Comparison of ENCODE assay signal across 8 cellular contexts in the genomic region with DNA sequence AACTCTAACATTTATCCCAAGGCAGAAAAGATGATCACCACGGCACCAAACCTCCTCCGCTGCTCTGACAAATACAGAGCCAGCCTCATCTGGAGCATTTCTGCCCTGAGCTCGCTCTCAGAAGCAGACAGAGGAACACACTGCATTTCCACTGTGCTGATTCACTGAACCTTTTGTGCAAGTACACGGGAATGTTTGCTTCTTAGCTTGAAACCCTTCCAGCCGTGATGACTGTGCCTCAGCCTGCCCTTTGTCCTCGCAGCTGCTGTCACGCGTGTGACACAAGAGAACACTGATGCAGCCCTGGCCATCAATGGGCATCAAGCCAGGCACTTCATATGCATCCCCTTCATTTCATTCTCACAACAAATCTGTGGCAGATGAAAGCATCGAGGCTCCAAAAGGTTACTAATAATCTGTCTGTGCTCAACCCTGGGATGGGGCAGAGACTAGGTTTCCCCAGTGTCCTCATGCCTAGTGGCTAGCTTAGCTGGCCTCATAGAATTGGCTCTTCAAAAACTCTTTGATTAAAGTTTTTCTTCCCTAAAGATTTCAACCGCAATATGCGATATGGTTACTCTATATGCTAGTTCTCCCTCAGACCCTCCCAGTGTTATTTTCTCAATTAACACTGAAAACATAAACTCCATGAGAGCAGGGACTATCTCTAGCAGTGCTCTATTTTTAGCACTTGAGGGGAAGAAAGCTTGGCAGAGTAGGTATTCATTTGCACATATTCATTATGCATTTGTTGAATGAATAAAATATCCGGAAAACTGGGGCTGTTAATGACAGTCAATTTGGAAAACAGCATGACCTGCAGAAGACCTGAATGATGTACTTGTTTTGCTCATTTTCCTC. TPM values are rescaled to one million over a fixed set of nuclear protein-coding genes. Genes with fewer than 3 reads are reported as not detected.
DNase-seq lines count a peak whose midpoint lies in the region; ATAC-seq, FAIRE-seq and TF ChIP-seq lines count a peak whose summit lies in the region.

No MANE protein-coding gene starts in this region.

- no peak for TF ChIP-seq CTCF in Panc1 (IDR thresholded peaks at IDR 0.05)
- no peak for TF ChIP-seq CTCF in fibroblast of lung (conservative IDR thresholded peaks at IDR 0.05 in 1 of 2, IDR thresholded peaks at IDR 0.05 in 1 of 2; ENCODE audit: low read depth in 1 of 2, low read length in 2 of 2)
- TF ChIP-seq CTCF in neural progenitor cell (IDR thresholded peaks at IDR 0.05), result no peak
- TF ChIP-seq CTCF in activated CD8-positive, alpha-beta T cell treated with anti-CD3 and anti-CD28 coated beads for 36 hours (IDR thresholded peaks at IDR 0.05), result no peak

- intact Hi-C loops in Panc1 (cut with micrococcal nuclease; ENCODE audit: unreplicated experiment), result no loop called here
- intact Hi-C loops in activated CD8-positive, alpha-beta T cell treated with anti-CD3 and anti-CD28 coated beads for 36 hours (cut with micrococcal nuclease), result no loop called here

- peak overlapping the region; percentile 70 for H3K4me3 Mint-ChIP-seq in neural progenitor cell
- H3K4me3 Mint-ChIP-seq in activated CD8-positive, alpha-beta T cell treated with anti-CD3 and anti-CD28 coated beads for 36 hours, result no peak overlapping the region

- DNase-seq in GM03348 (ENCODE audit: low spot score) (peak; percentile 79), Panc1 (ENCODE audit: low read depth, low spot score) (no peak), fibroblast of lung (ENCODE audit: low read depth in 2 of 2) (peak; percentile 90 to 92), neural progenitor cell (ENCODE audit: low spot score) (peak; percentile 75), T-helper 2 cell (no peak), GM12891 (ENCODE audit: insufficient read length, low spot score) (no peak)
- no peak for DNase-seq in activated CD8-positive, alpha-beta T cell treated with anti-CD3 and anti-CD28 coated beads for 36 hours

- FAIRE-seq in GM12891 (lab: Jason Lieb, UNC), result no peak

- POLR2A ChIA-PET in Panc1 (lab: Charles Lee), result no interaction called here
- POLR2A ChIA-PET in activated CD8-positive, alpha-beta T cell treated with anti-CD3 and anti-CD28 coated beads for 36 hours (lab: Charles Lee), result no interaction called here

- H3K4me2 ChIP-seq in fibroblast of lung (ENCODE audit: extremely low read depth, insufficient read depth, low read length) (peak overlapping the region; percentile 89), neural progenitor cell (peak overlapping the region; percentile 33)

- no peaks in the 10 kb centered on the region for H3K36me3 Mint-ChIP-seq in neural progenitor cell
- no peaks in the 10 kb centered on the region for H3K36me3 Mint-ChIP-seq in activated CD8-positive, alpha-beta T cell treated with anti-CD3 and anti-CD28 coated beads for 36 hours (ENCODE audit: low read depth)

- H3K27me3 ChIP-seq in Panc1 (ENCODE audit: control insufficient read depth, insufficient read depth, low read length) (no peaks in the 10 kb centered on the region), fibroblast of lung (ENCODE audit: control insufficient read depth, insufficient read depth, low read length) (no peaks in the 10 kb centered on the region), neural progenitor cell (peaks cover 7% of the 10 kb centered on the region)

- peaks cover 26% of the 10 kb centered on the region for H3K4me1 Mint-ChIP-seq in neural progenitor cell
- H3K4me1 Mint-ChIP-seq in activated CD8-positive, alpha-beta T cell treated with anti-CD3 and anti-CD28 coated beads for 36 hours (ENCODE audit: low read depth), result no peaks in the 10 kb centered on the region

- H3K9ac ChIP-seq in fibroblast of lung (ENCODE audit: insufficient read depth, low read length) (no peak overlapping the region), neural progenitor cell (no peak overlapping the region)

- ATAC-seq in Panc1 (peak; percentile 87), HG03159 (IDR thresholded peaks at IDR 0.05; ENCODE audit: unreplicated experiment) (no peak)
- ATAC-seq in activated CD8-positive, alpha-beta T cell treated with anti-CD3 and anti-CD28 coated beads for 36 hours, result no peak

- no peaks in the 10 kb centered on the region for H3K36me3 ChIP-seq in Panc1 (ENCODE audit: control insufficient read depth, insufficient read depth, low read length)
- H3K36me3 ChIP-seq in fibroblast of lung (ENCODE audit: control insufficient read depth, insufficient read depth, low read length), result no peaks in the 10 kb centered on the region
- H3K36me3 ChIP-seq in neural progenitor cell, result no peaks in the 10 kb centered on the region

- H2AFZ ChIP-seq in fibroblast of lung (ENCODE audit: low read length) (no peak overlapping the region), neural progenitor cell (replicated peaks) (no peak overlapping the region)

- H3K27ac Mint-ChIP-seq in neural progenitor cell, result peak overlapping the region; percentile 73
- no peak overlapping the region for H3K27ac Mint-ChIP-seq in activated CD8-positive, alpha-beta T cell treated with anti-CD3 and anti-CD28 coated beads for 36 hours

- H3F3A ChIP-seq in neural progenitor cell (ENCODE audit: low read depth), result peaks cover 5% of the 10 kb centered on the region

- CTCF ChIA-PET in Panc1 (lab: Charles Lee), result no interaction called here
- CTCF ChIA-PET in activated CD8-positive, alpha-beta T cell treated with anti-CD3 and anti-CD28 coated beads for 36 hours (lab: Charles Lee), result no interaction called here

- H3K4me1 ChIP-seq in Panc1 (ENCODE audit: control insufficient read depth, insufficient read depth, low read length) (peaks cover 20% of the 10 kb centered on the region), fibroblast of lung (ENCODE audit: control insufficient read depth, extremely low read depth, insufficient read depth, low read length) (peaks cover 17% of the 10 kb centered on the region), neural progenitor cell (peaks cover 22% of the 10 kb centered on the region)

- BruUV-seq in Panc1 (replicated peaks; lab: Mats Ljungman, UMichigan), result no TSS peak

- H3K9me3 Mint-ChIP-seq in neural progenitor cell, result no peaks in the 10 kb centered on the region
- H3K9me3 Mint-ChIP-seq in activated CD8-positive, alpha-beta T cell treated with anti-CD3 and anti-CD28 coated beads for 36 hours, result no peaks in the 10 kb centered on the region

- H3K27ac ChIP-seq in Panc1 (ENCODE audit: low read length) (peak overlapping the region; percentile 61), fibroblast of lung (ENCODE audit: insufficient read depth, low read length) (peak overlapping the region; percentile 80), neural progenitor cell (no peak overlapping the region)

- in situ Hi-C loops in Panc1 (cut with HindIII; ENCODE audit: low pct_unique_long_range_greater_than_20kb, low sequenced_read_pairs), result no loop called here

- no peaks in the 10 kb centered on the region for H3K9me3 ChIP-seq in Panc1 (ENCODE audit: control insufficient read depth, insufficient read depth, low read depth, low read length)
- H3K9me3 ChIP-seq in fibroblast of lung (ENCODE audit: control insufficient read depth, insufficient read depth, low read depth, low read length), result no peaks in the 10 kb centered on the region
- no peaks in the 10 kb centered on the region for H3K9me3 ChIP-seq in neural progenitor cell (ENCODE audit: low read depth)

- H4K20me1 ChIP-seq in fibroblast of lung (ENCODE audit: control insufficient read depth, extremely low read depth, insufficient read depth, low read length) (no peaks in the 10 kb centered on the region), neural progenitor cell (ENCODE audit: low read depth) (peaks cover 46% of the 10 kb centered on the region)

- no peak for TF ChIP-seq POLR2A in GM12891 (IDR thresholded peaks at IDR 0.05; ENCODE audit: low read depth, low read length)

- H3K79me2 ChIP-seq in fibroblast of lung (ENCODE audit: control insufficient read depth, insufficient read depth, low read length) (peaks cover 36% of the 10 kb centered on the region), neural progenitor cell (ENCODE audit: low read depth) (peaks cover 48% of the 10 kb centered on the region)

- H3K27me3 Mint-ChIP-seq in neural progenitor cell (ENCODE audit: insufficient read depth, low read depth), result no peaks in the 10 kb centered on the region
- peaks cover 50% of the 10 kb centered on the region for H3K27me3 Mint-ChIP-seq in activated CD8-positive, alpha-beta T cell treated with anti-CD3 and anti-CD28 coated beads for 36 hours

- H3K4me3 ChIP-seq in Panc1 (ENCODE audit: low read depth in 2 of 2, low read length in 2 of 2), result peak overlapping the region; percentile 15 to 44; a peak in 3 of 4 replicates
- H3K4me3 ChIP-seq in fibroblast of lung (replicated peaks in 1 of 4; ENCODE audit: control extremely low read depth in 1 of 4, insufficient read depth in 1 of 4, low read depth in 3 of 4, low read length in 4 of 4), result peak overlapping the region in 3 of 4 experiments; percentile 33 to 47 (median 42)
- no peak overlapping the region for H3K4me3 ChIP-seq in neural progenitor cell

TF ChIP-seq in GM12891, 5 proteins besides CTCF, POLR2A, EP300 and RAD21:
- no peak for TF ChIP-seq POU2F2 (IDR thresholded peaks at IDR 0.05; ENCODE audit: low read depth, low read length)
- TF ChIP-seq TAF1 (IDR thresholded peaks at IDR 0.05; ENCODE audit: low read depth, low read length), result no peak
- no peak for TF ChIP-seq PAX5 (IDR thresholded peaks at IDR 0.05; ENCODE audit: insufficient read depth, low read length, severe bottlenecking)
- no peak for TF ChIP-seq POLR2AphosphoS5 (IDR thresholded peaks at IDR 0.05; ENCODE audit: low read depth, low read length)
- TF ChIP-seq SPI1 (IDR thresholded peaks at IDR 0.05; ENCODE audit: low read depth, low read length), result no peak

RNA-seq across cellular contexts. Expression of a gene that starts 7.3 kb away (rescaled TPM):
- total RNA-seq in Panc1 (2021; ENCODE audit: unreplicated experiment) (11.8 TPM), fibroblast of lung (46.0 and 68.5 TPM in 2 replicates), neural progenitor cell (ENCODE audit: low replicate concordance) (24.7 and 38.1 TPM in 2 replicates)
- polyA plus RNA-seq in Panc1 (2012; ENCODE audit: insufficient read length), result 5.0 TPM
- polyA plus RNA-seq in fibroblast of lung, result 31.9 and 38.0 TPM in 2 replicates
- 22.5 and 28.0 TPM in 2 replicates for polyA plus RNA-seq in fibroblast of lung (2012)
- polyA minus RNA-seq in fibroblast of lung (ENCODE audit: low replicate concordance), result 17.7 and 27.5 TPM in 2 replicates
- total RNA-seq in activated CD8-positive, alpha-beta T cell treated with anti-CD3 and anti-CD28 coated beads for 36 hours, result under 1 TPM; 0.27 to 0.54 TPM
- 0.19 TPM for polyA plus RNA-seq in GM12891 (2012; ENCODE audit: low read depth, missing spikeins)

RNA-seq across cellular contexts. Expression of a gene that starts 42.8 kb away (rescaled TPM):
- total RNA-seq in Panc1 (2021; ENCODE audit: unreplicated experiment) (14.0 TPM), fibroblast of lung (29.3 and 64.4 TPM in 2 replicates), neural progenitor cell (ENCODE audit: low replicate concordance) (4.2 and 5.1 TPM in 2 replicates)
- polyA plus RNA-seq in Panc1 (2012; ENCODE audit: insufficient read length), result 5.6 TPM
- 24.5 and 31.2 TPM in 2 replicates for polyA plus RNA-seq in fibroblast of lung
- polyA plus RNA-seq in fibroblast of lung (2012), result 21.7 and 24.7 TPM in 2 replicates
- 12.8 and 19.9 TPM in 2 replicates for polyA minus RNA-seq in fibroblast of lung (ENCODE audit: low replicate concordance)
- total RNA-seq in activated CD8-positive, alpha-beta T cell treated with anti-CD3 and anti-CD28 coated beads for 36 hours, result 1 to 10 TPM; 2.5 to 5.2 TPM
- 0.82 TPM for polyA plus RNA-seq in GM12891 (2012; ENCODE audit: low read depth, missing spikeins)

Comparison
In these comparisons a context has a peak if more than half of its experiments do, and no peak if none do; other contexts are left out.
1. DNase-seq: peak in GM03348 (single experiment), fibroblast of lung (2 of 2) and neural progenitor cell (single experiment); none in Panc1 (single experiment), activated CD8-positive, alpha-beta T cell treated with anti-CD3 and anti-CD28 coated beads for 36 hours (single experiment), T-helper 2 cell (0 of 5) and GM12891 (single experiment).